9 cellular contexts compared by ENCODE assay signal in the genomic region with DNA sequence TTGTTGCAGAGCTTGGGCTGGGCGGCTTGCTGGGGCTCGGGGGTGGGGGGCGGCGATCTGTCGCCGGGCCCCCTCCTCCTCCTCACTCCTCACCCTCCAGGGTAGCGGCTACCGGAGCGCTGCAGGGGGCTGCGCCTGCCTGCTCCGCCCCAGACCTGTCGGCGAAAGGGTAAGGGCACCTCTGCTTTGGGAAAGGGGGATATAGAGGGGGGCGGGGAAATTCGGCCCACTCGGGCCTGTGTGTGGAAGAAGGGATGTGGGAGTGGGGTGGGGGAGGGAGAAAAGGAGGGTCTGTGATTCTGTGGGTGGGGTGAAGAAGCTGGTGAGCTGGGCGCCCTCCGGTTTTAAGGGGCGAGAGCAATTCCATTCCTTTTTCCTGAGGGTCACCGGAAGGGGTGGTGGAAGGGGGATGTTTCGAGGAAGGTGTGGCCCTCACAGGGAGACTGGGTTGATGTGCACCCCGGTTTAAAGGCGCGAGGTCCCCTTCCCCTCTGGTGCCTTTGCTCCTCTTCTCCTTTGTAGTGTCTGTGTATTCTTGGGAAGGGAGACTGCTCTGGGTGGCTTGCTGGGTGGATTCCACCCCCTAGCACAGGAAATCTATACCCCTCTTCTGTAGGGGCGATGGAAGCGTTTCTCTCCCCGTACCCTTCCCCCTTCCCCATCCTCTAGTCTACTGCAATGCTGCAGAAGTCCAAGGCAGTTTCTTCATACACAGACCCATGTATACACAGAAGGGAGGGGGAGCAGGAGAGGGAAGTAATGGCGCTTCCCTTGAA. TPM values are rescaled to one million over a fixed set of nuclear protein-coding genes. Genes with fewer than 3 reads are reported as not detected.
DNase-seq lines count a peak whose midpoint lies in the region; ATAC-seq, FAIRE-seq and TF ChIP-seq lines count a peak whose summit lies in the region.
"Had no signal": no experiment of that assay in that cellular context is flagged by ENCODE, and none has a peak within 500 bp of the region (broad histone marks: within the 10 kb centered on the region; RNA-seq: fewer than 3 reads in every experiment).

No MANE protein-coding gene starts in this region.

- intact Hi-C loops in PC-3 (cut with micrococcal nuclease): no loop called here
- intact Hi-C loops in GM12878 (cut with micrococcal nuclease; ENCODE audit: unreplicated experiment): loop anchor here (10.0 kb wide), 1 partner anchor 124 kb away; no protein-coding TSS in a partner anchor

- BruUV-seq in PC-3 (replicated peaks; lab: Mats Ljungman, UMichigan) (TSS peak; percentile 54), GM12878 (replicated peaks; lab: Mats Ljungman, UMichigan) (no TSS peak)

- H3K4me2 ChIP-seq in PC-3 (ENCODE audit: low read length) (peak overlapping the region; percentile 96), GM12878 (ENCODE audit: control insufficient read depth, insufficient read depth) (peak overlapping the region; percentile 77)

- TF ChIP-seq CTCF in PC-3 (conservative IDR thresholded peaks at IDR 0.05; ENCODE audit: low read depth, low read length) (no peak), GM12878 (IDR thresholded peaks at IDR 0.05 in 2 of 3, conservative IDR thresholded peaks at IDR 0.05 in 1 of 3; ENCODE audit: control insufficient read depth in 2 of 3, extremely low read depth in 1 of 3, insufficient read depth in 1 of 3, low read depth in 3 of 3, low read length in 3 of 3) (no peak)

- SMC1A ChIA-PET in GM12878 (lab: Charles Lee; ENCODE audit: uncharacterized antibody, unreplicated experiment): no interaction called here

- ATAC-seq in HG02840 (IDR thresholded peaks at IDR 0.05; ENCODE audit: low FRiP score, unreplicated experiment) (peak; percentile 19), PC-3 (peak; percentile 29), GM12878 (peak; percentile 58), GM19328 (IDR thresholded peaks at IDR 0.05; ENCODE audit: unreplicated experiment) (no peak)

- DNase-seq in DMS79 treated with DMSO at 0.1 percent for 48 hours (lab: John Stamatoyannopoulos, UW) (peak; percentile 47), DMS79 (lab: John Stamatoyannopoulos, UW) (no peak), PC-3 (no peak), GM12878 (ENCODE audit: low read depth, low spot score) (no peak), skeletal muscle cell (ENCODE audit: low read depth) (no peak)

- TF ChIP-seq EP300 in GM12878 (IDR thresholded peaks at IDR 0.05; ENCODE audit: borderline replicate concordance in 1 of 2, control insufficient read depth in 1 of 2, low read depth in 2 of 2, low read length in 2 of 2): no peak

- TF ChIP-seq POLR2A in GM12878 (IDR thresholded peaks at IDR 0.05; ENCODE audit: low read depth, low read length): no peak

- H3K9me2 ChIP-seq in PC-3 (replicated peaks; ENCODE audit: low read length): no peaks in the 10 kb centered on the region

- TF ChIP-seq RAD21 in GM12878 (IDR thresholded peaks at IDR 0.05; ENCODE audit: insufficient read depth, low read depth, low read length): no peak

- H3K27ac ChIP-seq in PC-3 (ENCODE audit: low read length): no peak overlapping the region
- H3K27ac ChIP-seq in GM12878 (ENCODE audit: control insufficient read depth, insufficient read depth): peak overlapping the region; percentile 93

- H3K9ac ChIP-seq in PC-3 (ENCODE audit: low read length): peak overlapping the region; percentile 93
- peak overlapping the region; percentile 96 for H3K9ac ChIP-seq in GM12878 (ENCODE audit: control insufficient read depth, insufficient read depth, low read length)

- H3K79me2 ChIP-seq in PC-3 (ENCODE audit: low read length) (peaks cover 53% of the 10 kb centered on the region), GM12878 (ENCODE audit: control insufficient read depth, insufficient read depth, low read length) (peaks cover 56% of the 10 kb centered on the region)

- H3K27me3 ChIP-seq in PC-3 (ENCODE audit: low read length) (no peaks in the 10 kb centered on the region), GM12878 (replicated peaks in 1 of 2; ENCODE audit: control insufficient read depth in 2 of 2, insufficient read depth in 2 of 2, low read length in 1 of 2) (no peaks in the 10 kb centered on the region)

- in situ Hi-C loops in GM12878 (cut with MboI): no loop called here

- H2AFZ ChIP-seq in PC-3 (ENCODE audit: low read length) (no peak overlapping the region), GM12878 (ENCODE audit: control insufficient read depth, low read depth, low read length) (peak overlapping the region; percentile 3)

- H3K36me3 ChIP-seq in PC-3 (ENCODE audit: low read depth, low read length) (no peaks in the 10 kb centered on the region), GM12878 (ENCODE audit: control insufficient read depth in 2 of 2, insufficient read depth in 2 of 2, low read length in 1 of 2) (no peaks in the 10 kb centered on the region; a peak in 1 of 4 replicates)

- H3K4me1 ChIP-seq in PC-3 (ENCODE audit: insufficient read depth, low read length) (peaks cover 14% of the 10 kb centered on the region), GM12878 (ENCODE audit: control insufficient read depth, insufficient read depth, low read length) (no peaks in the 10 kb centered on the region)

- CTCF ChIA-PET in PC-3 (lab: Charles Lee): no interaction called here
- CTCF ChIA-PET in GM12878 (lab: Yijun Ruan, JAX): interaction anchor here (0.9 to 1.4 kb wide), 2 partner anchors 21 to 201 kb away, joined by 3 to 4 read pairs; no protein-coding TSS in a partner anchor

- RAD21 ChIA-PET in GM12878 (lab: Charles Lee; ENCODE audit: unreplicated experiment): interaction anchor here (0.6 to 1.6 kb wide), 2 partner anchors 21 to 628 kb away, joined by 3 to 4 read pairs; no protein-coding TSS in a partner anchor

- H3K9me3 ChIP-seq in PC-3 (ENCODE audit: low read length) (no peaks in the 10 kb centered on the region), GM12878 (replicated peaks; ENCODE audit: control insufficient read depth, insufficient read depth, low read length) (no peaks in the 10 kb centered on the region), iPS-18c (ENCODE audit: control insufficient read depth, insufficient read depth, low read length) (no peaks in the 10 kb centered on the region)

- H3F3A ChIP-seq in PC-3 (ENCODE audit: low read length, unreplicated experiment): no peaks in the 10 kb centered on the region

- no peak for FAIRE-seq in GM12878 (lab: Jason Lieb, UNC)
- FAIRE-seq: endometrium had no signal

- POLR2A ChIA-PET in PC-3 (lab: Charles Lee; ENCODE audit: unreplicated experiment): interaction anchor here (0.6 to 0.7 kb wide), 2 partner anchors 14 to 197 kb away, joined by 5 to 9 read pairs; no protein-coding TSS in a partner anchor
- POLR2A ChIA-PET in GM12878 (lab: Charles Lee): interaction anchor here (0.6 to 1.2 kb wide), 2 partner anchors 88 to 97 kb away, joined by 3 to 5 read pairs; partner anchors contain the start of gene NUFIP2

- H4K20me1 ChIP-seq in PC-3 (ENCODE audit: low read length) (peaks cover 8% of the 10 kb centered on the region; the same call in 1 of the 2 replicates), GM12878 (ENCODE audit: control insufficient read depth, insufficient read depth) (no peaks in the 10 kb centered on the region; the same call in 1 of the 2 replicates)

- H3K4me3 ChIP-seq in PC-3 (ENCODE audit: low read length) (peak overlapping the region; percentile 88), GM12878 (peak overlapping the region; percentile 96), iPS-18c (ENCODE audit: insufficient read depth, low read depth, low read length) (peak overlapping the region; percentile 96), skeletal muscle cell (ENCODE audit: low read depth, low read length) (peak overlapping the region; percentile 77)

- WGBS in GM12878 (ENCODE audit: insufficient coverage, insufficient replicate concordance, low lambda C conversion rate, missing lambda C conversion rate): under 1% methylated on average over 17 of the region's 28 CpGs

TF ChIP-seq in GM12878, 131 proteins besides CTCF, POLR2A, EP300 and RAD21:
- no peak for TF ChIP-seq CEBPB (IDR thresholded peaks at IDR 0.05; ENCODE audit: borderline replicate concordance in 1 of 2, low read depth in 2 of 2, low read length in 2 of 2)
- TF ChIP-seq SIN3A (IDR thresholded peaks at IDR 0.05; ENCODE audit: low read depth, low read length): 0 out of 2 replicates have a peak, but pooled peaks have one; percentile 27
- 0 out of 2 replicates have a peak, but pooled peaks have one; percentile 23 for TF ChIP-seq IKZF1 (conservative IDR thresholded peaks at IDR 0.05)
- TF ChIP-seq IKZF2 (IDR thresholded peaks at IDR 0.05): 0 out of 4 replicates have a peak, but pooled peaks of 1 of the 2 experiments have one; percentile 11

RNA-seq across cellular contexts. Expression of gene TAOK1, which starts 0.9 kb away (rescaled TPM):
- total RNA-seq in PC-3 (2014; rRNA removed) (17.3 and 21.3 TPM in 2 replicates), GM12878 (2014; rRNA removed) (16.2 and 17.8 TPM in 2 replicates), GM12878 (2014; rRNA removed; fragmentation: Illumina TruSeq; extraction: Trizol) (18.1 and 19.3 TPM in 2 replicates), GM12878 (2021) (26.3 and 27.1 TPM in 2 replicates)
- 94.8 and 101 TPM in 2 replicates for total RNA-seq in GM12878 (2013; cell fraction: nucleolus; rRNA removed)
- polyA plus RNA-seq in GM12878 (2011; ENCODE audit: low read depth): 3.9 TPM
- polyA plus RNA-seq in GM12878 (2011; rRNA removed) (18.6 and 27.6 TPM in 2 replicates), GM12878 (2014; fragmentation: Illumina TruSeq; extraction: Trizol) (15.1 and 18.1 TPM in 2 replicates), GM12878 (2014; fragmentation: Nextera tagmentation; extraction: Ambion mirVana) (1 to 10 TPM; 2.4 to 3.4 TPM), GM12878 (2014; rRNA removed) (7.7 and 8.5 TPM in 2 replicates), GM12878 (2016; fragmentation: Nextera tagmentation; extraction: Ambion mirVana) (1 to 10 TPM; 2.0 to 2.7 TPM)
- 5.2 and 7.0 TPM in 2 replicates for polyA plus RNA-seq in GM12878 (2011; cell fraction: cytosol; rRNA removed)
- polyA plus RNA-seq in GM12878 (2011; cell fraction: nucleus; rRNA removed): 25.2 and 26.3 TPM in 2 replicates
- 5.1 and 8.4 TPM in 2 replicates for polyA plus RNA-seq in GM12878 (2012)
- polyA minus RNA-seq in GM12878 (2011; rRNA and poly(A)+ RNA removed): 26.9 and 44.5 TPM in 2 replicates
- 15.1 and 18.0 TPM in 2 replicates for polyA minus RNA-seq in GM12878 (2011; cell fraction: cytosol; rRNA and poly(A)+ RNA removed)
- polyA minus RNA-seq in GM12878 (2011; cell fraction: nucleus; rRNA and poly(A)+ RNA removed): 21.4 and 24.8 TPM in 2 replicates
